ENCODE assay signal across 1 cellular context in the genomic region with DNA sequence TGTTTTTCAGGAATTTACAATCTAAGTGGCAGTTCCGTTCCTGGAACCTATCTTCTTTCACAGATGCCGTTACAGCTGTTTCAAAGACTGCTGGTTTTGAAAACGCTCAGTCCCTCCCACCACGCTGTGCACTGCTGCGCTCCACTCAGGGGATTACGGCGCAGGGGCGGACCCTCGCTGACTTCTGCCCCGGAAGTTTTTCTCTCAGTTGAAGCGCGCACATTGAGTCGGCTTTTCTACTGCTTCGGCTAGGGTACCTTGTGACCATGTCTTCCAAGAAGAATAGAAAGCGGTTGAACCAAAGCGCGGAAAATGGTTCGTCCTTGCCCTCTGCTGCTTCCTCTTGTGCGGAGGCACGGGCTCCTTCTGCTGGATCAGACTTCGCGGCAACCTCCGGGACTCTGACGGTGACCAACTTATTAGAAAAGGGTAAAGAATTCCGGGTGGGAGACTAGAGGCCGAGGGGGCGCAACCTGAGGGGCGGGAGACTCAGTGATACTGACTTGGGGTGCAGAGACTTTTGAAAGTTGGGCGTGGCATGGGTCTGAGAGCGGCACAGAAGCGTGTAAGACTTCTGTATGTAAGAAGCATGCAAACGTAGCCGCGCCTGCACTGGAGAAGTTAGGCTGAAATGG.
TF ChIP-seq lines count a peak whose summit lies in the region.

No MANE protein-coding gene starts in this region.

TF ChIP-seq in HepG2, 621 proteins besides CTCF, POLR2A, EP300 and RAD21 (continued from another document and continues in another):
- TF ChIP-seq, protein P1, sequence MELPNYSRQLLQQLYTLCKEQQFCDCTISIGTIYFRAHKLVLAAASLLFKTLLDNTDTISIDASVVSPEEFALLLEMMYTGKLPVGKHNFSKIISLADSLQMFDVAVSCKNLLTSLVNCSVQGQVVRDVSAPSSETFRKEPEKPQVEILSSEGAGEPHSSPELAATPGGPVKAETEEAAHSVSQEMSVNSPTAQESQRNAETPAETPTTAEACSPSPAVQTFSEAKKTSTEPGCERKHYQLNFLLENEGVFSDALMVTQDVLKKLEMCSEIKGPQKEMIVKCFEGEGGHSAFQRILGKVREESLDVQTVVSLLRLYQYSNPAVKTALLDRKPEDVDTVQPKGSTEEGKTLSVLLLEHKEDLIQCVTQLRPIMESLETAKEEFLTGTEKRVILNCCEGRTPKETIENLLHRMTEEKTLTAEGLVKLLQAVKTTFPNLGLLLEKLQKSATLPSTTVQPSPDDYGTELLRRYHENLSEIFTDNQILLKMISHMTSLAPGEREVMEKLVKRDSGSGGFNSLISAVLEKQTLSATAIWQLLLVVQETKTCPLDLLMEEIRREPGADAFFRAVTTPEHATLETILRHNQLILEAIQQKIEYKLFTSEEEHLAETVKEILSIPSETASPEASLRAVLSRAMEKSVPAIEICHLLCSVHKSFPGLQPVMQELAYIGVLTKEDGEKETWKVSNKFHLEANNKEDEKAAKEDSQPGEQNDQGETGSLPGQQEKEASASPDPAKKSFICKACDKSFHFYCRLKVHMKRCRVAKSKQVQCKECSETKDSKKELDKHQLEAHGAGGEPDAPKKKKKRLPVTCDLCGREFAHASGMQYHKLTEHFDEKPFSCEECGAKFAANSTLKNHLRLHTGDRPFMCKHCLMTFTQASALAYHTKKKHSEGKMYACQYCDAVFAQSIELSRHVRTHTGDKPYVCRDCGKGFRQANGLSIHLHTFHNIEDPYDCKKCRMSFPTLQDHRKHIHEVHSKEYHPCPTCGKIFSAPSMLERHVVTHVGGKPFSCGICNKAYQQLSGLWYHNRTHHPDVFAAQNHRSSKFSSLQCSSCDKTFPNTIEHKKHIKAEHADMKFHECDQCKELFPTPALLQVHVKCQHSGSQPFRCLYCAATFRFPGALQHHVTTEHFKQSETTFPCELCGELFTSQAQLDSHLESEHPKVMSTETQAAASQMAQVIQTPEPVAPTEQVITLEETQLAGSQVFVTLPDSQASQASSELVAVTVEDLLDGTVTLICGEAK (IDR thresholded peaks at IDR 0.05) = no peak
- TF ChIP-seq, protein P1 (CRISPR knock-in tag; IDR thresholded peaks at IDR 0.05) = peak; percentile 26; the same call in 1 of the 2 replicates
- TF ChIP-seq ZFP62 (CRISPR knock-in tag; IDR thresholded peaks at IDR 0.05) = no peak
- TF ChIP-seq, protein P2, sequence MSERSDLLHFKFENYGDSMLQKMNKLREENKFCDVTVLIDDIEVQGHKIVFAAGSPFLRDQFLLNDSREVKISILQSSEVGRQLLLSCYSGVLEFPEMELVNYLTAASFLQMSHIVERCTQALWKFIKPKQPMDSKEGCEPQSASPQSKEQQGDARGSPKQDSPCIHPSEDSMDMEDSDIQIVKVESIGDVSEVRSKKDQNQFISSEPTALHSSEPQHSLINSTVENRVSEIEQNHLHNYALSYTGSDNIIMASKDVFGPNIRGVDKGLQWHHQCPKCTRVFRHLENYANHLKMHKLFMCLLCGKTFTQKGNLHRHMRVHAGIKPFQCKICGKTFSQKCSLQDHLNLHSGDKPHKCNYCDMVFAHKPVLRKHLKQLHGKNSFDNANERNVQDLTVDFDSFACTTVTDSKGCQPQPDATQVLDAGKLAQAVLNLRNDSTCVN (CRISPR knock-in tag; IDR thresholded peaks at IDR 0.05; ENCODE audit: borderline replicate concordance) = no peak
- peak; percentile 70 for TF ChIP-seq SP2 (CRISPR knock-in tag; IDR thresholded peaks at IDR 0.05)
- TF ChIP-seq, protein P3, sequence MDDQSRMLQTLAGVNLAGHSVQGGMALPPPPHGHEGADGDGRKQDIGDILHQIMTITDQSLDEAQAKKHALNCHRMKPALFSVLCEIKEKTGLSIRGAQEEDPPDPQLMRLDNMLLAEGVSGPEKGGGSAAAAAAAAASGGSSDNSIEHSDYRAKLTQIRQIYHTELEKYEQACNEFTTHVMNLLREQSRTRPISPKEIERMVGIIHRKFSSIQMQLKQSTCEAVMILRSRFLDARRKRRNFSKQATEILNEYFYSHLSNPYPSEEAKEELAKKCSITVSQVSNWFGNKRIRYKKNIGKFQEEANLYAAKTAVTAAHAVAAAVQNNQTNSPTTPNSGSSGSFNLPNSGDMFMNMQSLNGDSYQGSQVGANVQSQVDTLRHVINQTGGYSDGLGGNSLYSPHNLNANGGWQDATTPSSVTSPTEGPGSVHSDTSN (CRISPR knock-in tag; IDR thresholded peaks at IDR 0.05; ENCODE audit: borderline replicate concordance) = no peak
- no peak; the same call in 1 of the 2 replicates for TF ChIP-seq ATF7-NPFF (CRISPR knock-in tag; IDR thresholded peaks at IDR 0.05; ENCODE audit: low read depth)
- TF ChIP-seq ZNF557 (CRISPR knock-in tag; IDR thresholded peaks at IDR 0.05) = no peak
- TF ChIP-seq, protein P4, sequence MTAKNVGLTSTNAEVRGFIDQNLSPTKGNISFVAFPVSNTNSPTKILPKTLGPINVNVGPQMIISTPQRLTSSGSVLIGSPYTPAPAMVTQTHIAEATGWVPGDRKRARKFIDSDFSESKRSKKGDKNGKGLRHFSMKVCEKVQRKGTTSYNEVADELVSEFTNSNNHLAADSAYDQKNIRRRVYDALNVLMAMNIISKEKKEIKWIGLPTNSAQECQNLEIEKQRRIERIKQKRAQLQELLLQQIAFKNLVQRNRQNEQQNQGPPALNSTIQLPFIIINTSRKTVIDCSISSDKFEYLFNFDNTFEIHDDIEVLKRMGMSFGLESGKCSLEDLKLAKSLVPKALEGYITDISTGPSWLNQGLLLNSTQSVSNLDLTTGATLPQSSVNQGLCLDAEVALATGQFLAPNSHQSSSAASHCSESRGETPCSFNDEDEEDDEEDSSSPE (CRISPR knock-in tag; IDR thresholded peaks at IDR 0.05) = peak; percentile 90
- TF ChIP-seq NONO (IDR thresholded peaks at IDR 0.05) = no peak
- peak; percentile 20; the same call in 1 of the 2 replicates for TF ChIP-seq NONO (CRISPR knock-in tag; conservative IDR thresholded peaks at IDR 0.05)
- TF ChIP-seq, protein P5, sequence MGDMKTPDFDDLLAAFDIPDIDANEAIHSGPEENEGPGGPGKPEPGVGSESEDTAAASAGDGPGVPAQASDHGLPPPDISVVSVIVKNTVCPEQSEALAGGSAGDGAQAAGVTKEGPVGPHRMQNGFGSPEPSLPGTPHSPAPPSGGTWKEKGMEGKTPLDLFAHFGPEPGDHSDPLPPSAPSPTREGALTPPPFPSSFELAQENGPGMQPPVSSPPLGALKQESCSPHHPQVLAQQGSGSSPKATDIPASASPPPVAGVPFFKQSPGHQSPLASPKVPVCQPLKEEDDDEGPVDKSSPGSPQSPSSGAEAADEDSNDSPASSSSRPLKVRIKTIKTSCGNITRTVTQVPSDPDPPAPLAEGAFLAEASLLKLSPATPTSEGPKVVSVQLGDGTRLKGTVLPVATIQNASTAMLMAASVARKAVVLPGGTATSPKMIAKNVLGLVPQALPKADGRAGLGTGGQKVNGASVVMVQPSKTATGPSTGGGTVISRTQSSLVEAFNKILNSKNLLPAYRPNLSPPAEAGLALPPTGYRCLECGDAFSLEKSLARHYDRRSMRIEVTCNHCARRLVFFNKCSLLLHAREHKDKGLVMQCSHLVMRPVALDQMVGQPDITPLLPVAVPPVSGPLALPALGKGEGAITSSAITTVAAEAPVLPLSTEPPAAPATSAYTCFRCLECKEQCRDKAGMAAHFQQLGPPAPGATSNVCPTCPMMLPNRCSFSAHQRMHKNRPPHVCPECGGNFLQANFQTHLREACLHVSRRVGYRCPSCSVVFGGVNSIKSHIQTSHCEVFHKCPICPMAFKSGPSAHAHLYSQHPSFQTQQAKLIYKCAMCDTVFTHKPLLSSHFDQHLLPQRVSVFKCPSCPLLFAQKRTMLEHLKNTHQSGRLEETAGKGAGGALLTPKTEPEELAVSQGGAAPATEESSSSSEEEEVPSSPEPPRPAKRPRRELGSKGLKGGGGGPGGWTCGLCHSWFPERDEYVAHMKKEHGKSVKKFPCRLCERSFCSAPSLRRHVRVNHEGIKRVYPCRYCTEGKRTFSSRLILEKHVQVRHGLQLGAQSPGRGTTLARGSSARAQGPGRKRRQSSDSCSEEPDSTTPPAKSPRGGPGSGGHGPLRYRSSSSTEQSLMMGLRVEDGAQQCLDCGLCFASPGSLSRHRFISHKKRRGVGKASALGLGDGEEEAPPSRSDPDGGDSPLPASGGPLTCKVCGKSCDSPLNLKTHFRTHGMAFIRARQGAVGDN (CRISPR knock-in tag; IDR thresholded peaks at IDR 0.05) = no peak; the same call in none of the 2 replicates
- TF ChIP-seq, protein P6, sequence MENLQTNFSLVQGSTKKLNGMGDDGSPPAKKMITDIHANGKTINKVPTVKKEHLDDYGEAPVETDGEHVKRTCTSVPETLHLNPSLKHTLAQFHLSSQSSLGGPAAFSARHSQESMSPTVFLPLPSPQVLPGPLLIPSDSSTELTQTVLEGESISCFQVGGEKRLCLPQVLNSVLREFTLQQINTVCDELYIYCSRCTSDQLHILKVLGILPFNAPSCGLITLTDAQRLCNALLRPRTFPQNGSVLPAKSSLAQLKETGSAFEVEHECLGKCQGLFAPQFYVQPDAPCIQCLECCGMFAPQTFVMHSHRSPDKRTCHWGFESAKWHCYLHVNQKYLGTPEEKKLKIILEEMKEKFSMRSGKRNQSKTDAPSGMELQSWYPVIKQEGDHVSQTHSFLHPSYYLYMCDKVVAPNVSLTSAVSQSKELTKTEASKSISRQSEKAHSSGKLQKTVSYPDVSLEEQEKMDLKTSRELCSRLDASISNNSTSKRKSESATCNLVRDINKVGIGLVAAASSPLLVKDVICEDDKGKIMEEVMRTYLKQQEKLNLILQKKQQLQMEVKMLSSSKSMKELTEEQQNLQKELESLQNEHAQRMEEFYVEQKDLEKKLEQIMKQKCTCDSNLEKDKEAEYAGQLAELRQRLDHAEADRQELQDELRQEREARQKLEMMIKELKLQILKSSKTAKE (CRISPR knock-in tag; IDR thresholded peaks at IDR 0.05; ENCODE audit: borderline replicate concordance) = no peak
- TF ChIP-seq, protein P7, sequence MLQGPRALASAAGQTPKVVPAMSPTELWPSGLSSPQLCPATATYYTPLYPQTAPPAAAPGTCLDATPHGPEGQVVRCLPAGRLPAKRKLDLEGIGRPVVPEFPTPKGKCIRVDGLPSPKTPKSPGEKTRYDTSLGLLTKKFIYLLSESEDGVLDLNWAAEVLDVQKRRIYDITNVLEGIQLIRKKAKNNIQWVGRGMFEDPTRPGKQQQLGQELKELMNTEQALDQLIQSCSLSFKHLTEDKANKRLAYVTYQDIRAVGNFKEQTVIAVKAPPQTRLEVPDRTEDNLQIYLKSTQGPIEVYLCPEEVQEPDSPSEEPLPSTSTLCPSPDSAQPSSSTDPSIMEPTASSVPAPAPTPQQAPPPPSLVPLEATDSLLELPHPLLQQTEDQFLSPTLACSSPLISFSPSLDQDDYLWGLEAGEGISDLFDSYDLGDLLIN (CRISPR knock-in tag; IDR thresholded peaks at IDR 0.05; ENCODE audit: borderline replicate concordance) = no peak
- TF ChIP-seq ERF (CRISPR knock-in tag; IDR thresholded peaks at IDR 0.05) = no peak; the same call in 1 of the 2 replicates
- peak; percentile 79; the same call in 1 of the 2 replicates for TF ChIP-seq ZNF788 (CRISPR knock-in tag; IDR thresholded peaks at IDR 0.05; ENCODE audit: borderline replicate concordance)
- TF ChIP-seq ZNF619 (CRISPR knock-in tag; IDR thresholded peaks at IDR 0.05) = no peak
- no peak for TF ChIP-seq ZNF317 (CRISPR knock-in tag; IDR thresholded peaks at IDR 0.05)
- TF ChIP-seq, protein P8, sequence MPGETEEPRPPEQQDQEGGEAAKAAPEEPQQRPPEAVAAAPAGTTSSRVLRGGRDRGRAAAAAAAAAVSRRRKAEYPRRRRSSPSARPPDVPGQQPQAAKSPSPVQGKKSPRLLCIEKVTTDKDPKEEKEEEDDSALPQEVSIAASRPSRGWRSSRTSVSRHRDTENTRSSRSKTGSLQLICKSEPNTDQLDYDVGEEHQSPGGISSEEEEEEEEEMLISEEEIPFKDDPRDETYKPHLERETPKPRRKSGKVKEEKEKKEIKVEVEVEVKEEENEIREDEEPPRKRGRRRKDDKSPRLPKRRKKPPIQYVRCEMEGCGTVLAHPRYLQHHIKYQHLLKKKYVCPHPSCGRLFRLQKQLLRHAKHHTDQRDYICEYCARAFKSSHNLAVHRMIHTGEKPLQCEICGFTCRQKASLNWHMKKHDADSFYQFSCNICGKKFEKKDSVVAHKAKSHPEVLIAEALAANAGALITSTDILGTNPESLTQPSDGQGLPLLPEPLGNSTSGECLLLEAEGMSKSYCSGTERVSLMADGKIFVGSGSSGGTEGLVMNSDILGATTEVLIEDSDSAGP (CRISPR knock-in tag; IDR thresholded peaks at IDR 0.05; ENCODE audit: borderline replicate concordance) = peak; percentile 40
- TF ChIP-seq SPEN (CRISPR knock-in tag; IDR thresholded peaks at IDR 0.05; ENCODE audit: low read depth) = no peak; the same call in 1 of the 2 replicates
- TF ChIP-seq SNAPC2 (CRISPR knock-in tag; IDR thresholded peaks at IDR 0.05) = peak; percentile 58; the same call in 1 of the 2 replicates
- peak; percentile 65 for TF ChIP-seq HDAC1 (CRISPR knock-in tag; IDR thresholded peaks at IDR 0.05)
- no peak for TF ChIP-seq ZNF44 (CRISPR knock-in tag; IDR thresholded peaks at IDR 0.05)
- TF ChIP-seq, protein P9, sequence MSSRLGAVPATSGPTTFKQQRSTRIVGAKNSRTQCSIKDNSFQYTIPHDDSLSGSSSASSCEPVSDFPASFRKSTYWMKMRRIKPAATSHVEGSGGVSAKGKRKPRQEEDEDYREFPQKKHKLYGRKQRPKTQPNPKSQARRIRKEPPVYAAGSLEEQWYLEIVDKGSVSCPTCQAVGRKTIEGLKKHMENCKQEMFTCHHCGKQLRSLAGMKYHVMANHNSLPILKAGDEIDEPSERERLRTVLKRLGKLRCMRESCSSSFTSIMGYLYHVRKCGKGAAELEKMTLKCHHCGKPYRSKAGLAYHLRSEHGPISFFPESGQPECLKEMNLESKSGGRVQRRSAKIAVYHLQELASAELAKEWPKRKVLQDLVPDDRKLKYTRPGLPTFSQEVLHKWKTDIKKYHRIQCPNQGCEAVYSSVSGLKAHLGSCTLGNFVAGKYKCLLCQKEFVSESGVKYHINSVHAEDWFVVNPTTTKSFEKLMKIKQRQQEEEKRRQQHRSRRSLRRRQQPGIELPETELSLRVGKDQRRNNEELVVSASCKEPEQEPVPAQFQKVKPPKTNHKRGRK (CRISPR knock-in tag; IDR thresholded peaks at IDR 0.05) = no peak
- peak; percentile 87 for TF ChIP-seq SIN3B (IDR thresholded peaks at IDR 0.05; ENCODE audit: low read length)
